Comparison of ENCODE assay signal across 9 cellular contexts in the genomic region with DNA sequence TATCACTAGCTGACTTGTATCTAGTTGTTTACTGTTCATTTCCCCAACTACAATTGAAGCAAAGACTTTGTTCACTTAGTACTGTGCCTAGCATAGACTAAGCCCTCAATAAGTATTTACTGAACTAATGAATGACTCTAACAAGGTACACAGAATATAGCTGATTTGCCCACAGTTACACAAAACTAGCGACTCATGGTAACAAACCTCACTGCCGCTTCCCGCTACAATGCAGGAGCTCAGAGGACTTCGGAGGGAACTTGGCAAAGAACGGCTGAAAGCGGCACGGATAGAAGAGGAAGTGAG. TPM values are rescaled to one million over a fixed set of nuclear protein-coding genes. Genes with fewer than 3 reads are reported as not detected.
DNase-seq lines count a peak whose midpoint lies in the region; FAIRE-seq and TF ChIP-seq lines count a peak whose summit lies in the region.
"Had no signal": no experiment of that assay in that cellular context is flagged by ENCODE, and none has a peak within 500 bp of the region (broad histone marks: within the 10 kb centered on the region; RNA-seq: fewer than 3 reads in every experiment).

No MANE protein-coding gene starts in this region.

- H3K9me3 Mint-ChIP-seq in activated naive CD8-positive, alpha-beta T cell treated with anti-CD3 and anti-CD28 coated beads for 36 hours = no peaks in the 10 kb centered on the region

- no peaks in the 10 kb centered on the region for H4K20me1 ChIP-seq in keratinocyte (ENCODE audit: control insufficient read depth, extremely low read depth, insufficient read depth, low read length)

- H3K27ac Mint-ChIP-seq in activated naive CD8-positive, alpha-beta T cell treated with anti-CD3 and anti-CD28 coated beads for 36 hours = peak overlapping the region; percentile 99

- H3K79me2 ChIP-seq in keratinocyte (ENCODE audit: control insufficient read depth, insufficient read depth, low read length) = peaks cover 51% of the 10 kb centered on the region

- no peak for TF ChIP-seq EP300 in suprapubic skin (IDR thresholded peaks at IDR 0.05)

- TF ChIP-seq POLR2A in suprapubic skin (IDR thresholded peaks at IDR 0.05) = no peak

- no peaks in the 10 kb centered on the region for H3K9me3 ChIP-seq in HUES48 (ENCODE audit: control insufficient read depth, insufficient read depth, low read length)
- H3K9me3 ChIP-seq in keratinocyte (ENCODE audit: control insufficient read depth, low read depth, low read length) = no peaks in the 10 kb centered on the region
- H3K9me3 ChIP-seq in suprapubic skin = no peaks in the 10 kb centered on the region

- no peaks in the 10 kb centered on the region for H3K27me3 ChIP-seq in HUES48 (ENCODE audit: control insufficient read depth, insufficient read depth, low read length)
- no peaks in the 10 kb centered on the region for H3K27me3 ChIP-seq in keratinocyte (ENCODE audit: control insufficient read depth, extremely low read depth, insufficient read depth, low read length)
- no peaks in the 10 kb centered on the region for H3K27me3 ChIP-seq in suprapubic skin

- DNase-seq in CD1c-positive myeloid dendritic cell (ENCODE audit: extremely low spot score) = peak; percentile 80
- no peak for DNase-seq in activated naive CD8-positive, alpha-beta T cell treated with anti-CD3 and anti-CD28 coated beads for 36 hours
- no peak for DNase-seq in keratinocyte (ENCODE audit: low read depth, low spot score)
- no peak for DNase-seq in suprapubic skin (ENCODE audit: low spot score in 2 of 2)
- DNase-seq in T-helper 9 cell = no peak
- DNase-seq in NCI-H187 treated with DMSO at 0.1 percent for 48 hours (lab: John Stamatoyannopoulos, UW) = no peak
- DNase-seq in NK-92 treated with Interleukin-12 subunit alpha and Interleukin-12 subunit beta, amount 100 ng/mL, for 24 hours (lab: John Stamatoyannopoulos, UW) = no peak

- peak overlapping the region; percentile 97 for H3K4me3 Mint-ChIP-seq in activated naive CD8-positive, alpha-beta T cell treated with anti-CD3 and anti-CD28 coated beads for 36 hours

- H3K4me3 ChIP-seq in HUES48 (ENCODE audit: low read depth, low read length) (peak overlapping the region; percentile 98), keratinocyte (ENCODE audit: control insufficient read depth in 2 of 3, extremely low read depth in 1 of 3, insufficient read depth in 2 of 3, low read depth in 1 of 3, low read length in 3 of 3) (peak overlapping the region; percentile 69 to 98 (median 92)), suprapubic skin (peak overlapping the region; percentile 70)

- H3K27me3 Mint-ChIP-seq in activated naive CD8-positive, alpha-beta T cell treated with anti-CD3 and anti-CD28 coated beads for 36 hours = no peaks in the 10 kb centered on the region

- peak overlapping the region; percentile 96 for H2AFZ ChIP-seq in keratinocyte (ENCODE audit: control insufficient read depth, low read length)

- peaks cover 21% of the 10 kb centered on the region for H3K4me1 Mint-ChIP-seq in activated naive CD8-positive, alpha-beta T cell treated with anti-CD3 and anti-CD28 coated beads for 36 hours

- H3K36me3 ChIP-seq in HUES48 (ENCODE audit: control insufficient read depth, insufficient read depth, low read length) = peaks cover 21% of the 10 kb centered on the region
- peaks cover 4 to 9% of the 10 kb centered on the region in 2 experiments for H3K36me3 ChIP-seq in keratinocyte (ENCODE audit: control insufficient read depth in 2 of 2, extremely low read depth in 1 of 2, insufficient read depth in 2 of 2, low read length in 2 of 2)
- peaks cover 7% of the 10 kb centered on the region for H3K36me3 ChIP-seq in suprapubic skin

- H3K4me1 ChIP-seq in HUES48 (ENCODE audit: control insufficient read depth, insufficient read depth, low read length) (no peaks in the 10 kb centered on the region), keratinocyte (ENCODE audit: control insufficient read depth, extremely low read depth, insufficient read depth, low read length) (peaks cover 12% of the 10 kb centered on the region), suprapubic skin (peaks cover 33% of the 10 kb centered on the region)

- WGBS in suprapubic skin = 0% methylated on average over 7 of the region's 7 CpGs

- no peak for FAIRE-seq in keratinocyte (lab: Jason Lieb, UNC)

- dilution Hi-C loops in keratinocyte (cut with MboI; ENCODE audit: extremely low pct_ligation_motif_present, low sequenced_read_pairs) = no loop called here

- H3K9me1 ChIP-seq in keratinocyte (ENCODE audit: control insufficient read depth, extremely low read depth, insufficient read depth, low read length) = no peaks in the 10 kb centered on the region

- TF ChIP-seq CTCF in keratinocyte (optimal IDR thresholded peaks at IDR 0.05 in 1 of 3, IDR thresholded peaks at IDR 0.05 in 1 of 3, conservative IDR thresholded peaks at IDR 0.05 in 1 of 3; ENCODE audit: extremely low read depth in 1 of 3, insufficient read depth in 2 of 3, low read length in 3 of 3) = no peak
- no peak for TF ChIP-seq CTCF in suprapubic skin (IDR thresholded peaks at IDR 0.05)

- peaks cover 16% of the 10 kb centered on the region for H3K36me3 Mint-ChIP-seq in activated naive CD8-positive, alpha-beta T cell treated with anti-CD3 and anti-CD28 coated beads for 36 hours

- H3K4me2 ChIP-seq in keratinocyte (ENCODE audit: control insufficient read depth, extremely low read depth, insufficient read depth, low read depth, low read length) = peak overlapping the region; percentile 98

- peak overlapping the region; percentile 100 for H3K27ac ChIP-seq in HUES48 (ENCODE audit: low read depth, low read length)
- peak overlapping the region; percentile 99 for H3K27ac ChIP-seq in keratinocyte (ENCODE audit: control insufficient read depth, insufficient read depth, low read length)
- peak overlapping the region; percentile 95 for H3K27ac ChIP-seq in suprapubic skin

- H3K9ac ChIP-seq in HUES48 (ENCODE audit: low read depth, low read length) (peak overlapping the region; percentile 100), keratinocyte (ENCODE audit: control insufficient read depth, extremely low read depth, insufficient read depth, low read length) (peak overlapping the region; percentile 99)

RNA-seq across cellular contexts. Expression of a gene that starts 0.5 kb away (rescaled TPM):
- total RNA-seq in activated naive CD8-positive, alpha-beta T cell treated with anti-CD3 and anti-CD28 coated beads for 36 hours = 100 to 1,000 TPM; 258 TPM
- 91.5 to 160 TPM (median 153 TPM) in 3 replicates for polyA plus RNA-seq in keratinocyte
- polyA plus RNA-seq in keratinocyte (2011; ENCODE audit: low read depth) = 103 TPM
- 76.2 and 96.0 TPM in 2 replicates for polyA plus RNA-seq in keratinocyte (2011; cell fraction: cytosol; rRNA removed)
- polyA plus RNA-seq in keratinocyte (2011; cell fraction: nucleus; rRNA removed) = 131 and 154 TPM in 2 replicates
- polyA plus RNA-seq in keratinocyte (2012; ENCODE audit: low replicate concordance) = 43.3 and 123 TPM in 2 replicates
- polyA minus RNA-seq in keratinocyte = 182 to 299 TPM (median 222 TPM) in 3 replicates
- 67.1 TPM for polyA minus RNA-seq in keratinocyte (2011; cell fraction: cytosol; rRNA and poly(A)+ RNA removed)
- 105 and 174 TPM in 2 replicates for polyA minus RNA-seq in keratinocyte (2011; cell fraction: nucleus; rRNA and poly(A)+ RNA removed)
- 100 to 1,000 TPM in 2 of 4 donors, 10 to 100 TPM in 2; 46.6 to 114 (median 94.7) TPM for total RNA-seq in suprapubic skin

RNA-seq across cellular contexts. Expression of a gene that starts 16.6 kb away (rescaled TPM):
- total RNA-seq in activated naive CD8-positive, alpha-beta T cell treated with anti-CD3 and anti-CD28 coated beads for 36 hours = not detected
- polyA plus RNA-seq in keratinocyte = 0.14 to 0.32 TPM in 2 of 3 replicates, not detected in the other
- not detected for polyA plus RNA-seq in keratinocyte (2011; ENCODE audit: low read depth)
- 0.05 and 0.06 TPM in 2 replicates for polyA plus RNA-seq in keratinocyte (2011; cell fraction: cytosol; rRNA removed)
- polyA plus RNA-seq in keratinocyte (2011; cell fraction: nucleus; rRNA removed) = 0.05 and 0.15 TPM in 2 replicates
- polyA plus RNA-seq in keratinocyte (2012; ENCODE audit: low replicate concordance) = 0.11 and 0.35 TPM in 2 replicates
- not detected in 3 replicates for polyA minus RNA-seq in keratinocyte
- not detected for polyA minus RNA-seq in keratinocyte (2011; cell fraction: cytosol; rRNA and poly(A)+ RNA removed)
- polyA minus RNA-seq in keratinocyte (2011; cell fraction: nucleus; rRNA and poly(A)+ RNA removed) = not detected in 2 replicates
- total RNA-seq in suprapubic skin = 1 to 10 TPM in 1 of 4 donors, under 1 TPM in 1, not detected in 2; 0.72 to 5.9 TPM

RNA-seq across cellular contexts. Expression of a gene that starts 48.9 kb away (rescaled TPM):
- 10 to 100 TPM; 36.7 to 37.1 TPM for total RNA-seq in activated naive CD8-positive, alpha-beta T cell treated with anti-CD3 and anti-CD28 coated beads for 36 hours
- 0.99 to 8.1 TPM (median 5.1 TPM) in 3 replicates for polyA plus RNA-seq in keratinocyte
- not detected for polyA plus RNA-seq in keratinocyte (2011; ENCODE audit: low read depth)
- polyA plus RNA-seq in keratinocyte (2011; cell fraction: cytosol; rRNA removed) = 1.2 and 1.5 TPM in 2 replicates
- polyA plus RNA-seq in keratinocyte (2011; cell fraction: nucleus; rRNA removed) = 3.2 and 4.2 TPM in 2 replicates
- polyA plus RNA-seq in keratinocyte (2012; ENCODE audit: low replicate concordance) = 6.3 TPM in 1 of 2 replicates, not detected in the other
- polyA minus RNA-seq in keratinocyte = 0.66 to 17.6 TPM (median 6.4 TPM) in 3 replicates
- 2.7 TPM for polyA minus RNA-seq in keratinocyte (2011; cell fraction: cytosol; rRNA and poly(A)+ RNA removed)
- polyA minus RNA-seq in keratinocyte (2011; cell fraction: nucleus; rRNA and poly(A)+ RNA removed) = 1.1 and 2.2 TPM in 2 replicates
- 1 to 10 TPM; 2.0 to 4.0 (median 2.8) TPM for total RNA-seq in suprapubic skin

RNA-seq across cellular contexts. Expression of a gene that starts 51.0 kb away (rescaled TPM):
- not detected for total RNA-seq in activated naive CD8-positive, alpha-beta T cell treated with anti-CD3 and anti-CD28 coated beads for 36 hours
- polyA plus RNA-seq in keratinocyte = not detected in 3 replicates
- not detected for polyA plus RNA-seq in keratinocyte (2011; ENCODE audit: low read depth)
- polyA plus RNA-seq in keratinocyte (2011; cell fraction: cytosol; rRNA removed) = not detected in 2 replicates
- polyA plus RNA-seq in keratinocyte (2011; cell fraction: nucleus; rRNA removed) = not detected in 2 replicates
- polyA plus RNA-seq in keratinocyte (2012; ENCODE audit: low replicate concordance) = 0.52 TPM in 1 of 2 replicates, not detected in the other
- polyA minus RNA-seq in keratinocyte = not detected in 3 replicates
- not detected for polyA minus RNA-seq in keratinocyte (2011; cell fraction: cytosol; rRNA and poly(A)+ RNA removed)
- not detected in 2 replicates for polyA minus RNA-seq in keratinocyte (2011; cell fraction: nucleus; rRNA and poly(A)+ RNA removed)
- not detected for total RNA-seq in suprapubic skin
- total RNA-seq: HT1080 had no signal

Comparison
In these comparisons a context has a peak if more than half of its experiments do, and no peak if none do; other contexts are left out.
1. RNA of a gene that starts 48.9 kb away (total RNA-seq): 36.7 to 37.1 TPM in activated naive CD8-positive, alpha-beta T cell treated with anti-CD3 and anti-CD28 coated beads for 36 hours; 2.0 to 4.0 TPM in suprapubic skin; every median in the first group is over 4 times any median in the second.
2. Peak in every context shown above with its lines, with median percentiles within 50 percentile points of each other: H3K27ac ChIP-seq and H3K4me3 ChIP-seq.